ENCODE assay signal across 24 cellular contexts in genomic region chrX:116607766-116608165, GRCh38.
"Had no signal": no experiment of that assay in that cellular context is flagged by ENCODE, and none has a peak within 500 bp of the region (broad histone marks: within the 10 kb centered on the region; RNA-seq: fewer than 3 reads in every experiment).

No MANE protein-coding gene starts in this region.

- H3K36me3 ChIP-seq: adrenal gland, esophagus squamous epithelium had no signal

- ATAC-seq: activated CD4-positive, alpha-beta T cell treated with anti-CD3 and anti-CD28 coated beads for 36 hours; activated CD8-positive, alpha-beta memory T cell treated with anti-CD3 and anti-CD28 coated beads, Interleukin-2, amount 10 ng/mL, durations not matched to agents 7 days and 5 days; activated CD8-positive, alpha-beta T cell treated with anti-CD3 and anti-CD28 coated beads, Interleukin-2, amount 10 ng/mL, durations not matched to agents 7 days and 5 days; activated naive CD8-positive, alpha-beta T cell treated with anti-CD3 and anti-CD28 coated beads, Interleukin-2, amount 50 U/mL, for 24 hours; body of pancreas had no signal

- H3K9me3 ChIP-seq: adrenal gland, body of pancreas, esophagus squamous epithelium had no signal

- H3K4me3 ChIP-seq: adrenal gland, body of pancreas, coronary artery, dorsolateral prefrontal cortex, esophagus squamous epithelium had no signal

- DNase-seq: activated CD4-positive, alpha-beta memory T cell treated with anti-CD3 and anti-CD28 coated beads for 36 hours; activated CD4-positive, alpha-beta T cell treated with anti-CD3 and anti-CD28 coated beads for 36 hours; activated CD4-positive, alpha-beta T cell treated with anti-CD3 and anti-CD28 coated beads, Interleukin-2, amount 10 ng/mL, durations not matched to agents 24 days and 14 days; activated CD4-positive, CD25-positive, alpha-beta regulatory T cell; activated CD4-positive, CD25-positive, alpha-beta regulatory T cell treated with anti-CD3 and anti-CD28 coated beads, Interleukin-2, amount 50 U/mL, for 72 hours; activated CD8-positive, alpha-beta memory T cell treated with anti-CD3 and anti-CD28 coated beads, Interleukin-2, amount 10 ng/mL, durations not matched to agents 7 days and 5 days; activated CD8-positive, alpha-beta memory T cell treated with anti-CD3 and anti-CD28 coated beads, Interleukin-2, amount 50 U/mL, for 4 hours; activated CD8-positive, alpha-beta T cell treated with anti-CD3 and anti-CD28 coated beads, Interleukin-2, amount 10 ng/mL, durations not matched to agents 7 days and 5 days; activated effector memory CD4-positive, alpha-beta T cell treated with anti-CD3 and anti-CD28 coated beads, Interleukin-2, amount 50 U/mL, for 16 hours; activated naive CD4-positive, alpha-beta T cell treated with anti-CD3 and anti-CD28 coated beads for 36 hours; activated naive CD8-positive, alpha-beta T cell treated with anti-CD3 and anti-CD28 coated beads for 36 hours; activated naive CD8-positive, alpha-beta T cell treated with anti-CD3 and anti-CD28 coated beads, Interleukin-2, amount 50 U/mL, for 24 hours; activated T-cell treated with anti-CD3 and anti-CD28 coated beads, Interleukin-2, amount 50 U/mL, for 1 hour; activated T-cell treated with anti-CD3 and anti-CD28 coated beads, Interleukin-2, amount 50 U/mL, for 48 hours; adrenal gland; amygdala; aorta; body of pancreas; dorsolateral prefrontal cortex; effector memory CD4-positive, alpha-beta T cell; endodermal cell; esophagus squamous epithelium; T-helper 2 cell had no signal

- H3K27me3 ChIP-seq: adrenal gland, body of pancreas, esophagus squamous epithelium had no signal

- H3K27ac ChIP-seq: adrenal gland, body of pancreas, coronary artery, dorsolateral prefrontal cortex, esophagus squamous epithelium had no signal

- H3K4me1 ChIP-seq: adrenal gland, body of pancreas, esophagus squamous epithelium had no signal
